In genomic region chr11:6234314-6235031, GRCh38 we compare ENCODE assay signal across 8 cellular contexts. TPM values are rescaled to one million over a fixed set of nuclear protein-coding genes. Genes with fewer than 3 reads are reported as not detected.
DNase-seq lines count a peak whose midpoint lies in the region; ATAC-seq, FAIRE-seq and TF ChIP-seq lines count a peak whose summit lies in the region.

TSS of gene FHIP1B (minus strand) at chr11:6234636. CDS start at chr11:6224516, 10,120 bp downstream.

- 1% methylated on average over 36 of the region's 59 CpGs for WGBS in HepG2 (ENCODE audit: low lambda C conversion rate)

- no TSS peak for BruUV-seq in HepG2 (replicated peaks; lab: Mats Ljungman, UMichigan)

- CTCF ChIA-PET in HepG2 (lab: Yijun Ruan, JAX; ENCODE audit: low intra/inter-chr PET ratio, low total read pairs): no interaction called here

- POLR2A ChIA-PET in HepG2 (lab: Yijun Ruan, JAX): interaction anchor here (0.5 to 1.5 kb wide), 3 partner anchors 13 to 449 kb away, joined by 3 to 4 read pairs (median 3); partner anchors contain the start of gene MRPL17

- peak within 1 kb of the TSS; percentile 96 for H3K4me2 ChIP-seq in HepG2 (ENCODE audit: low read depth, low read length)

- peaks cover 28% of the 10 kb centered on the region for H3K4me1 ChIP-seq in HepG2 (ENCODE audit: insufficient read depth, low read length)

- intact Hi-C loops in HepG2 (cut with micrococcal nuclease; ENCODE audit: unreplicated experiment): loop anchor here (10.0 kb wide), 1 partner anchor 250 kb away; the partner anchor contains the start of genes ARFIP2 and TIMM10B

- in situ Hi-C loops in HepG2 (cut with HindIII; ENCODE audit: extremely low pct_ligation_motif_present, low pct_unique_long_range_greater_than_20kb): no loop called here

- TF ChIP-seq CTCF in HepG2 (CRISPR knock-in tag; IDR thresholded peaks at IDR 0.05): peak; percentile 4; the same call in 1 of the 2 replicates

- TF ChIP-seq POLR2A in HepG2 (IDR thresholded peaks at IDR 0.05; ENCODE audit: insufficient read depth in 1 of 2, low read depth in 2 of 2, low read length in 2 of 2): peak in 1 of 2 experiments; percentile 85; a peak in 3 of 4 replicates

- FAIRE-seq in HepG2 (lab: Jason Lieb, UNC): peak; percentile 96

- H4K20me1 ChIP-seq in HepG2 (ENCODE audit: insufficient read depth, low read length): no peaks in the 10 kb centered on the region

- no peaks in the 10 kb centered on the region for H3K9me3 ChIP-seq in HepG2 (ENCODE audit: low read length)

- TF ChIP-seq EP300 in HepG2 (IDR thresholded peaks at IDR 0.05; ENCODE audit: low read depth in 2 of 2, low read length in 2 of 2): no peak
- no peak for TF ChIP-seq EP300 in HepG2 (CRISPR knock-in tag; IDR thresholded peaks at IDR 0.05; ENCODE audit: borderline replicate concordance)

- peak within 1 kb of the TSS; percentile 57 for H3K27ac ChIP-seq in HepG2 (ENCODE audit: extremely low read length, insufficient read depth, low read length)

- ATAC-seq in GM19395 (IDR thresholded peaks at IDR 0.05; ENCODE audit: unreplicated experiment) (peak; percentile 95), HG03565 (IDR thresholded peaks at IDR 0.05; ENCODE audit: unreplicated experiment) (peak; percentile 93), HepG2 (peak; percentile 93)

- H3K27me3 ChIP-seq in HepG2 (ENCODE audit: control insufficient read depth in 1 of 2, insufficient read depth in 2 of 2, low read length in 2 of 2): peaks cover 0 to 4% of the 10 kb centered on the region in 2 experiments; a peak in 1 of 5 replicates

- DNase-seq in C1 segment of cervical spinal cord (lab: John Stamatoyannopoulos, UW): peak; percentile 85 to 100 (median 98)
- DNase-seq in NCI-H774 (lab: John Stamatoyannopoulos, UW): peak; percentile 99
- DNase-seq in activated CD4-positive, alpha-beta T cell treated with anti-CD3 and anti-CD28 coated beads, Interleukin-2, amount 50 U/mL, for 48 hours: peak; percentile 99 to 100
- DNase-seq in dermis microvascular lymphatic vessel endothelial cell (ENCODE audit: low read depth in 2 of 2): peak; percentile 99 to 100
- DNase-seq in HepG2 (ENCODE audit: low spot score): peak; percentile 99
- peak; percentile 100 for DNase-seq in stimulated activated CD4-positive, alpha-beta T cell treated with anti-CD3 and anti-CD28 coated beads, Interleukin-4, amount 100 ng/mL, for 24 hours

- no peaks in the 10 kb centered on the region for H3K36me3 ChIP-seq in HepG2 (replicated peaks in 1 of 2; ENCODE audit: control insufficient read depth in 1 of 2, insufficient read depth in 2 of 2, low read length in 2 of 2)

- H2AFZ ChIP-seq in HepG2 (ENCODE audit: low read length): peak within 1 kb of the TSS; percentile 96

- H3K9ac ChIP-seq in HepG2 (ENCODE audit: insufficient read depth, low read depth, low read length): peak within 1 kb of the TSS; percentile 81

- peaks cover 34% of the 10 kb centered on the region for H3K79me2 ChIP-seq in HepG2 (ENCODE audit: insufficient read depth, low read length)

- no peak for TF ChIP-seq RAD21 in HepG2 (CRISPR knock-in tag; IDR thresholded peaks at IDR 0.05)

- peak within 1 kb of the TSS; percentile 68 to 91 (median 82) for H3K4me3 ChIP-seq in HepG2 (replicated peaks in 1 of 3; ENCODE audit: insufficient read depth in 1 of 3, low read depth in 2 of 3, low read length in 3 of 3)

TF ChIP-seq in HepG2, 621 proteins besides CTCF, POLR2A, EP300 and RAD21 (continues in another document):
- TF ChIP-seq KDM2A (CRISPR knock-in tag; IDR thresholded peaks at IDR 0.05; ENCODE audit: borderline replicate concordance, low read depth): no peak
- TF ChIP-seq LBX2 (CRISPR knock-in tag; IDR thresholded peaks at IDR 0.05; ENCODE audit: borderline replicate concordance): no peak
- peak; percentile 68; the same call in 1 of the 2 replicates for TF ChIP-seq KMT2A (CRISPR knock-in tag; IDR thresholded peaks at IDR 0.05)
- TF ChIP-seq SRY (CRISPR knock-in tag; IDR thresholded peaks at IDR 0.05): no peak
- TF ChIP-seq THYN1 (CRISPR knock-in tag; IDR thresholded peaks at IDR 0.05; ENCODE audit: borderline replicate concordance, low read depth): no peak
- TF ChIP-seq HIC2 (CRISPR knock-in tag; IDR thresholded peaks at IDR 0.05; ENCODE audit: low read depth): no peak
- TF ChIP-seq THAP7 (CRISPR knock-in tag; IDR thresholded peaks at IDR 0.05): peak; percentile 65; the same call in 1 of the 2 replicates
- TF ChIP-seq USF2 (IDR thresholded peaks at IDR 0.05; ENCODE audit: low read depth, low read length): no peak
- no peak for TF ChIP-seq USF2 (CRISPR knock-in tag; IDR thresholded peaks at IDR 0.05; ENCODE audit: borderline replicate concordance)

RNA-seq across cellular contexts. Expression of gene FHIP1B, which starts in this region (rescaled TPM):
- total RNA-seq in dermis microvascular lymphatic vessel endothelial cell: 6.9 and 11.1 TPM in 2 replicates
- total RNA-seq in HepG2 (2016; rRNA removed; fragmentation: Illumina TruSeq; extraction: Trizol): 10.8 and 14.1 TPM in 2 replicates
- total RNA-seq in HepG2 (2016; cell fraction: cytosol; rRNA removed; fragmentation: Illumina TruSeq; extraction: Trizol; ENCODE audit: low read depth): 1.9 and 2.2 TPM in 2 replicates
- 7.0 and 14.0 TPM in 2 replicates for total RNA-seq in HepG2 (2016; cell fraction: insoluble cytoplasmic fraction; rRNA removed; fragmentation: Illumina TruSeq; extraction: Trizol)
- total RNA-seq in HepG2 (2016; cell fraction: membrane; rRNA removed; fragmentation: Illumina TruSeq; extraction: Trizol): 4.6 TPM in 2 replicates
- total RNA-seq in HepG2 (2016; cell fraction: nucleus; rRNA removed; fragmentation: Illumina TruSeq; extraction: Trizol): 19.5 and 19.8 TPM in 2 replicates
- polyA plus RNA-seq in HepG2 (2011; rRNA removed): 18.6 and 19.8 TPM in 2 replicates
- polyA plus RNA-seq in HepG2 (2011; cell fraction: cytosol; rRNA removed): 7.7 and 17.1 TPM in 2 replicates
- 117 and 120 TPM in 2 replicates for polyA plus RNA-seq in HepG2 (2011; cell fraction: nucleus; rRNA removed)
- polyA plus RNA-seq in HepG2 (2012): 7.3 and 8.4 TPM in 2 replicates
- 0.87 and 0.91 TPM in 2 replicates for polyA plus RNA-seq in HepG2 (2016; cell fraction: cytosol; fragmentation: Illumina TruSeq; extraction: Trizol; ENCODE audit: low read depth)
- 5.6 and 7.1 TPM in 2 replicates for polyA plus RNA-seq in HepG2 (2016; cell fraction: insoluble cytoplasmic fraction; fragmentation: Illumina TruSeq; extraction: Trizol; ENCODE audit: low read depth)
- polyA plus RNA-seq in HepG2 (2016; cell fraction: membrane; fragmentation: Illumina TruSeq; extraction: Trizol; ENCODE audit: low read depth): 1.9 TPM in 2 replicates
- 40.7 and 43.9 TPM in 2 replicates for polyA plus RNA-seq in HepG2 (2016; cell fraction: nucleus; fragmentation: Illumina TruSeq; extraction: Trizol; ENCODE audit: insufficient read depth, low read depth)
- polyA minus RNA-seq in HepG2 (2011; rRNA and poly(A)+ RNA removed; ENCODE audit: low replicate concordance): 38.9 and 55.6 TPM in 2 replicates
- polyA minus RNA-seq in HepG2 (2011; cell fraction: cytosol; rRNA and poly(A)+ RNA removed): 4.6 and 7.2 TPM in 2 replicates
- 30.1 and 32.3 TPM in 2 replicates for polyA minus RNA-seq in HepG2 (2011; cell fraction: nucleus; rRNA and poly(A)+ RNA removed)

Comparison
In these comparisons a context has a peak if more than half of its experiments do, and no peak if none do; other contexts are left out.
1. Peak in every context shown above with its lines: DNase-seq, ATAC-seq, H3K4me3 ChIP-seq and H3K27ac ChIP-seq.